26 cellular contexts compared by ENCODE assay signal in genomic region chr12:42607584-42607984, GRCh38.
"Had no signal": no experiment of that assay in that cellular context is flagged by ENCODE, and none has a peak within 500 bp of the region (broad histone marks: within the 10 kb centered on the region; RNA-seq: fewer than 3 reads in every experiment).

No MANE protein-coding gene starts in this region.

- H3K27me3 ChIP-seq: colonic mucosa, ovary, sigmoid colon, spleen, suprapubic skin, transverse colon, upper lobe of right lung, uterus had no signal

- ATAC-seq: left ventricle myocardium superior; lower lobe of right lung; natural killer cell; psoas muscle; right cardiac atrium; stimulated activated naive CD8-positive, alpha-beta T cell treated with anti-CD3 and anti-CD28 coated beads, Interleukin-15, amount 100 ng/mL, for 72 hours; upper lobe of right lung had no signal

- H3K27ac ChIP-seq: colonic mucosa, lower lobe of right lung, ovary, psoas muscle, sigmoid colon, spleen, suprapubic skin, transverse colon, upper lobe of right lung, uterus had no signal

- DNase-seq: colonic mucosa; effector CD8-positive, alpha-beta T cell; erythroblast; hypothalamus; immature natural killer cell; islet precursor cell; kidney glomerular epithelial cell; left ventricle myocardium superior; lower lobe of right lung; natural killer cell; occipital lobe; ovary; posterior cingulate gyrus; psoas muscle; right cardiac atrium; sigmoid colon; spleen; stimulated activated CD4-positive, alpha-beta T cell treated with anti-CD3 and anti-CD28 coated beads, Interleukin-2, amount 100 ng/mL, for 48 hours; stimulated activated CD8-positive, alpha-beta memory T cell treated with anti-CD3 and anti-CD28 coated beads, Interleukin-4, amount 100 ng/mL, for 48 hours; stimulated activated naive CD4-positive, alpha-beta T cell; stimulated activated naive CD8-positive, alpha-beta T cell treated with anti-CD3 and anti-CD28 coated beads, Interleukin-15, amount 100 ng/mL, for 72 hours; transverse colon; upper lobe of right lung; uterus had no signal

- H3K36me3 ChIP-seq: colonic mucosa, lower lobe of right lung, ovary, sigmoid colon, spleen, suprapubic skin, transverse colon, upper lobe of right lung, uterus had no signal

- H3K4me3 ChIP-seq: colonic mucosa, lower lobe of right lung, ovary, psoas muscle, sigmoid colon, spleen, suprapubic skin, transverse colon, upper lobe of right lung, uterus had no signal

- FAIRE-seq: frontal cortex had no signal

- H3K9me3 ChIP-seq: colonic mucosa, lower lobe of right lung, ovary, psoas muscle, sigmoid colon, spleen, suprapubic skin, transverse colon, upper lobe of right lung, uterus had no signal

- H3K4me1 ChIP-seq: colonic mucosa, lower lobe of right lung, psoas muscle, spleen, transverse colon, upper lobe of right lung, uterus had no signal
